In genomic region chr18:40494603-40495002, GRCh38 we compare ENCODE assay signal across 25 cellular contexts.
"Had no signal": no experiment of that assay in that cellular context is flagged by ENCODE, and none has a peak within 500 bp of the region (broad histone marks: within the 10 kb centered on the region; RNA-seq: fewer than 3 reads in every experiment).

No MANE protein-coding gene starts in this region.

- H3K79me2 ChIP-seq: parathyroid adenoma had no signal

- H3K4me2 ChIP-seq: neural progenitor cell had no signal

- DNase-seq: occipital lobe; ovary; posterior cingulate gyrus; psoas muscle; right cardiac atrium; right lobe of liver; sigmoid colon; small intestine; stimulated activated CD4-positive, alpha-beta T cell treated with anti-CD3 and anti-CD28 coated beads, Interleukin-15, amount 100 ng/mL, for 24 hours; stimulated activated CD4-positive, alpha-beta T cell treated with anti-CD3 and anti-CD28 coated beads, Interleukin-2, amount 100 ng/mL, for 24 hours; stimulated activated CD4-positive, alpha-beta T cell treated with anti-CD3 and anti-CD28 coated beads, Interleukin-2, amount 100 ng/mL, for 48 hours; stimulated activated CD4-positive, alpha-beta T cell treated with anti-CD3 and anti-CD28 coated beads, Interleukin-4, amount 100 ng/mL, for 24 hours; stimulated activated naive B cell treated with anti-CD40 and anti-IgM and Interleukin-4, amounts not matched to agents 10 μg/mL and 1 μg/mL and 100 μg/mL, for 72 hours; stimulated activated naive CD4-positive, alpha-beta T cell treated with Interleukin-2 at 50 U/mL for 16 hours; stomach; thyroid gland; trophoblast cell; upper lobe of left lung had no signal

- H3K27ac ChIP-seq: neural progenitor cell, ovary, parathyroid adenoma, psoas muscle, right lobe of liver, sigmoid colon, stomach, thoracic aorta, thyroid gland, tibial nerve, upper lobe of left lung, vagina had no signal

- H3K4me3 ChIP-seq: neural progenitor cell, ovary, psoas muscle, right lobe of liver, sigmoid colon, stomach, thoracic aorta, thyroid gland, tibial nerve, upper lobe of left lung, vagina had no signal

- H3K27me3 ChIP-seq: neural progenitor cell, ovary, right lobe of liver, sigmoid colon, stomach, thyroid gland, tibial nerve, upper lobe of left lung, vagina had no signal

- ATAC-seq: psoas muscle; right cardiac atrium; right lobe of liver; stimulated activated effector memory CD8-positive, alpha-beta T cell treated with anti-CD3 and anti-CD28 coated beads, Interleukin-12 subunit alpha, Interleukin-12 subunit beta, amount 100 ng/mL, for 72 hours; stimulated activated naive B cell treated with anti-CD40 and anti-IgM and Interleukin-4, amounts not matched to agents 10 μg/mL and 1 μg/mL and 100 μg/mL, for 72 hours had no signal

- H2AFZ ChIP-seq: neural progenitor cell, parathyroid adenoma had no signal

- H3K36me3 ChIP-seq: neural progenitor cell, ovary, right lobe of liver, sigmoid colon, stomach, thoracic aorta, thyroid gland, tibial nerve, upper lobe of left lung, vagina had no signal

- H3K9me3 ChIP-seq: ovary, psoas muscle, right lobe of liver, sigmoid colon, stomach, thoracic aorta, thyroid gland, tibial nerve, upper lobe of left lung, vagina had no signal

- H3K9ac ChIP-seq: neural progenitor cell, parathyroid adenoma had no signal

- H3K4me1 ChIP-seq: neural progenitor cell, parathyroid adenoma, psoas muscle, right lobe of liver, sigmoid colon, stomach, tibial nerve, upper lobe of left lung, vagina had no signal

- FAIRE-seq: small intestine, urothelium cell line had no signal
